In genomic region chr5:33997331-33997983, GRCh38 we compare ENCODE assay signal across 8 cellular contexts. TPM values are rescaled to one million over a fixed set of nuclear protein-coding genes. Genes with fewer than 3 reads are reported as not detected.
DNase-seq lines count a peak whose midpoint lies in the region; ATAC-seq and TF ChIP-seq lines count a peak whose summit lies in the region.

No MANE protein-coding gene starts in this region.

- H3K4me2 ChIP-seq in GM23338 (no peak overlapping the region), MM.1S (ENCODE audit: low read depth, low read length) (no peak overlapping the region)

- H3K79me2 ChIP-seq in GM23338 (replicated peaks; ENCODE audit: insufficient read depth) (no peaks in the 10 kb centered on the region), MM.1S (ENCODE audit: low read length) (no peaks in the 10 kb centered on the region)

- H3K9me3 ChIP-seq in MM.1S (replicated peaks; ENCODE audit: insufficient read depth, low read length), result no peaks in the 10 kb centered on the region
- H3K9me3 ChIP-seq in SJCRH30 (replicated peaks), result no peaks in the 10 kb centered on the region; the same call in 1 of the 2 replicates

- intact Hi-C loops in dorsolateral prefrontal cortex (cut with DNase I), result loop anchor here (5.0 to 10.0 kb wide), 2 partner anchors 467 to 470 kb away; no protein-coding TSS in a partner anchor

- peaks cover 29% of the 10 kb centered on the region for H3K4me1 Mint-ChIP-seq in activated CD8-positive, alpha-beta memory T cell treated with anti-CD3 and anti-CD28 coated beads, Interleukin-2, amount 10 ng/mL, durations not matched to agents 7 days and 5 days
- H3K4me1 Mint-ChIP-seq in GM23338, result peaks cover 28% of the 10 kb centered on the region; the same call in 2 of the 3 replicates

- H3K27ac Mint-ChIP-seq in activated CD8-positive, alpha-beta memory T cell treated with anti-CD3 and anti-CD28 coated beads, Interleukin-2, amount 10 ng/mL, durations not matched to agents 7 days and 5 days, result no peak overlapping the region
- H3K27ac Mint-ChIP-seq in GM23338, result peak overlapping the region; percentile 80; the same call in 1 of the 2 replicates

- H3K27me3 ChIP-seq in GM23338 (ENCODE audit: insufficient read depth), result no peaks in the 10 kb centered on the region
- H3K27me3 ChIP-seq in MM.1S (replicated peaks; ENCODE audit: insufficient read depth, low read length), result no peaks in the 10 kb centered on the region
- no peaks in the 10 kb centered on the region for H3K27me3 ChIP-seq in SJCRH30
- H3K27me3 ChIP-seq in dorsolateral prefrontal cortex, result no peaks in the 10 kb centered on the region

- no peaks in the 10 kb centered on the region for H3K27me3 Mint-ChIP-seq in activated CD8-positive, alpha-beta memory T cell treated with anti-CD3 and anti-CD28 coated beads, Interleukin-2, amount 10 ng/mL, durations not matched to agents 7 days and 5 days
- H3K27me3 Mint-ChIP-seq in GM23338 (ENCODE audit: insufficient read depth, low read depth, poor library complexity), result no peaks in the 10 kb centered on the region

- CTCF ChIA-PET in activated CD8-positive, alpha-beta memory T cell treated with anti-CD3 and anti-CD28 coated beads, Interleukin-2, amount 10 ng/mL, durations not matched to agents 7 days and 5 days (lab: Charles Lee), result interaction anchor here (0.6 to 4.3 kb wide), 9 partner anchors 10 to 1639 kb away, joined by 3 to 28 read pairs (median 3); partner anchors contain the start of gene AMACR

- no peak overlapping the region for H3K9ac ChIP-seq in MM.1S (ENCODE audit: low read length)

- TF ChIP-seq CTCF in GM23338 (conservative IDR thresholded peaks at IDR 0.05; ENCODE audit: low read depth in 2 of 2) (peak; percentile 75 to 77), MM.1S (IDR thresholded peaks at IDR 0.05; ENCODE audit: low read length) (peak; percentile 67), dorsolateral prefrontal cortex (IDR thresholded peaks at IDR 0.05 in 54 of 56, conservative IDR thresholded peaks at IDR 0.05 in 2 of 56; ENCODE audit: low read depth in 1 of 56, partially characterized antibody in 56 of 56) (peak; percentile 50 to 82 (median 70))

- H3K9me2 ChIP-seq in GM23338 (ENCODE audit: insufficient read depth), result no peaks in the 10 kb centered on the region
- H3K9me2 ChIP-seq in MM.1S (replicated peaks; ENCODE audit: insufficient read depth, low read length), result no peaks in the 10 kb centered on the region

- H4K20me1 ChIP-seq in GM23338 (replicated peaks; ENCODE audit: insufficient read depth) (no peaks in the 10 kb centered on the region), MM.1S (ENCODE audit: insufficient read depth, low read length) (no peaks in the 10 kb centered on the region)

- H3K4me1 ChIP-seq in GM23338 (ENCODE audit: insufficient read depth) (peaks cover 7% of the 10 kb centered on the region; the same call in 1 of the 2 replicates), MM.1S (ENCODE audit: low read length) (peaks cover 18% of the 10 kb centered on the region), SJCRH30 (peaks cover 6% of the 10 kb centered on the region; the same call in 1 of the 2 replicates)

- ATAC-seq in activated CD8-positive, alpha-beta memory T cell treated with anti-CD3 and anti-CD28 coated beads, Interleukin-2, amount 10 ng/mL, durations not matched to agents 7 days and 5 days, result peak; percentile 68
- peak; percentile 89 for ATAC-seq in GM23338

- no peak overlapping the region for H3K4me3 ChIP-seq in GM23338
- no peak overlapping the region for H3K4me3 ChIP-seq in MM.1S (ENCODE audit: low read length)
- no peak overlapping the region for H3K4me3 ChIP-seq in SJCRH30
- H3K4me3 ChIP-seq in dorsolateral prefrontal cortex, result peak overlapping the region in 3 of 59 donors; percentile 2 to 10 (median 4)

- no peak overlapping the region for H3K27ac ChIP-seq in GM23338 (ENCODE audit: low read depth)
- H3K27ac ChIP-seq in MM.1S (ENCODE audit: low read length), result no peak overlapping the region
- no peak overlapping the region for H3K27ac ChIP-seq in SJCRH30
- H3K27ac ChIP-seq in dorsolateral prefrontal cortex, result peak overlapping the region in 29 of 59 donors; percentile 1 to 62 (median 36)

- H3F3A ChIP-seq in GM23338 (replicated peaks; ENCODE audit: low read depth), result no peaks in the 10 kb centered on the region
- H3F3A ChIP-seq in MM.1S (ENCODE audit: insufficient read depth, low read length), result peaks cover 9% of the 10 kb centered on the region

- H3K4me3 Mint-ChIP-seq in activated CD8-positive, alpha-beta memory T cell treated with anti-CD3 and anti-CD28 coated beads, Interleukin-2, amount 10 ng/mL, durations not matched to agents 7 days and 5 days, result no peak overlapping the region
- H3K4me3 Mint-ChIP-seq in GM23338, result no peak overlapping the region

- DNase-seq in activated CD8-positive, alpha-beta memory T cell treated with anti-CD3 and anti-CD28 coated beads, Interleukin-2, amount 10 ng/mL, durations not matched to agents 7 days and 5 days, result peak; percentile 48
- DNase-seq in activated CD8-positive, alpha-beta memory T cell treated with anti-CD3 and anti-CD28 coated beads, Interleukin-2, amount 50 U/mL, for 48 hours, result no peak
- DNase-seq in GM23338 (ENCODE audit: low spot score) (peak; percentile 75), MM.1S (peak; percentile 56), SJCRH30 (peak; percentile 44 to 67), dorsolateral prefrontal cortex (peak in 8 of 10 donors; percentile 28 to 75 (median 60)), medulla oblongata (ENCODE audit: extremely low spot score) (peak; percentile 83), ureter (ENCODE audit: low spot score) (peak; percentile 69)

- H3K36me3 ChIP-seq in GM23338 (ENCODE audit: insufficient read depth) (no peaks in the 10 kb centered on the region), MM.1S (replicated peaks; ENCODE audit: insufficient read depth, low read length) (0 out of 2 replicates have a peak, but pooled peaks cover 2% of the 10 kb centered on the region), SJCRH30 (0 out of 2 replicates have a peak, but pooled peaks cover 2% of the 10 kb centered on the region)

- H2AFZ ChIP-seq in GM23338, result no peak overlapping the region
- H2AFZ ChIP-seq in MM.1S (ENCODE audit: low read length), result no peak overlapping the region

- H3K36me3 Mint-ChIP-seq in activated CD8-positive, alpha-beta memory T cell treated with anti-CD3 and anti-CD28 coated beads, Interleukin-2, amount 10 ng/mL, durations not matched to agents 7 days and 5 days, result peaks cover 7% of the 10 kb centered on the region
- peaks cover 6% of the 10 kb centered on the region; the same call in 2 of the 3 replicates for H3K36me3 Mint-ChIP-seq in GM23338 (ENCODE audit: low read depth)

- H3K9me3 Mint-ChIP-seq in activated CD8-positive, alpha-beta memory T cell treated with anti-CD3 and anti-CD28 coated beads, Interleukin-2, amount 10 ng/mL, durations not matched to agents 7 days and 5 days (ENCODE audit: low read depth), result no peaks in the 10 kb centered on the region
- no peaks in the 10 kb centered on the region for H3K9me3 Mint-ChIP-seq in GM23338

TF ChIP-seq in GM23338, 12 proteins besides CTCF, POLR2A, EP300 and RAD21 (continues in another document):
- TF ChIP-seq REST (IDR thresholded peaks at IDR 0.05; ENCODE audit: unreplicated experiment) (no peak), EZH2phosphoT487 (IDR thresholded peaks at IDR 0.05; ENCODE audit: unreplicated experiment) (no peak), POLR2AphosphoS5 (IDR thresholded peaks at IDR 0.05; ENCODE audit: low read depth) (no peak)

RNA-seq across cellular contexts. Expression of gene AMACR, which starts 10.4 kb away (rescaled TPM):
- 1 to 10 TPM; 6.6 to 9.5 TPM for total RNA-seq in activated CD8-positive, alpha-beta memory T cell treated with anti-CD3 and anti-CD28 coated beads, Interleukin-2, amount 10 ng/mL, durations not matched to agents 7 days and 5 days
- total RNA-seq in GM23338 (2014; rRNA removed; shearing (Covaris generic)), result 8.8 and 12.6 TPM in 2 replicates
- 6.7 and 7.0 TPM in 2 replicates for polyA plus RNA-seq in GM23338 (2016; fragmentation: Nextera tagmentation; extraction: Ambion mirVana)
- 7.4 and 9.5 TPM in 2 replicates for total RNA-seq in SJCRH30 (2014; rRNA removed; shearing (Covaris generic))
- 10 to 100 TPM in 107 of 120 experiments, 1 to 10 TPM in 13; 5.2 to 32.6 (median 16.9) TPM for total RNA-seq in dorsolateral prefrontal cortex
- total RNA-seq in ureter, result 15.2 TPM

RNA-seq across cellular contexts. Expression of gene SLC45A2, which starts 13.0 kb away (rescaled TPM):
- total RNA-seq in activated CD8-positive, alpha-beta memory T cell treated with anti-CD3 and anti-CD28 coated beads, Interleukin-2, amount 10 ng/mL, durations not matched to agents 7 days and 5 days, result under 1 TPM in 1 of 2 experiments, not detected in 1; 0.21 TPM
- total RNA-seq in GM23338 (2014; rRNA removed; shearing (Covaris generic)), result not detected in 2 replicates
- polyA plus RNA-seq in GM23338 (2016; fragmentation: Nextera tagmentation; extraction: Ambion mirVana), result not detected in 2 replicates
- not detected in 2 replicates for total RNA-seq in SJCRH30 (2014; rRNA removed; shearing (Covaris generic))
- total RNA-seq in dorsolateral prefrontal cortex, result 1 to 10 TPM in 93 of 120 experiments, under 1 TPM in 27; 0.20 to 5.9 (median 1.5) TPM
- total RNA-seq in ureter, result not detected

RNA-seq across cellular contexts. Expression of gene C1QTNF3, which starts 45.6 kb away (rescaled TPM):
- 1 to 10 TPM; 2.7 to 3.8 TPM for total RNA-seq in activated CD8-positive, alpha-beta memory T cell treated with anti-CD3 and anti-CD28 coated beads, Interleukin-2, amount 10 ng/mL, durations not matched to agents 7 days and 5 days
- 0.97 and 1.7 TPM in 2 replicates for total RNA-seq in GM23338 (2014; rRNA removed; shearing (Covaris generic))
- 0.97 and 2.0 TPM in 2 replicates for polyA plus RNA-seq in GM23338 (2016; fragmentation: Nextera tagmentation; extraction: Ambion mirVana)
- total RNA-seq in SJCRH30 (2014; rRNA removed; shearing (Covaris generic)), result 16.1 and 16.9 TPM in 2 replicates
- total RNA-seq in dorsolateral prefrontal cortex, result 10 to 100 TPM in 84 of 120 experiments, 1 to 10 TPM in 36; 6.0 to 26.9 (median 12.5) TPM
- 12.7 TPM for total RNA-seq in ureter
